ENCODE assay signal across 8 cellular contexts in the genomic region with DNA sequence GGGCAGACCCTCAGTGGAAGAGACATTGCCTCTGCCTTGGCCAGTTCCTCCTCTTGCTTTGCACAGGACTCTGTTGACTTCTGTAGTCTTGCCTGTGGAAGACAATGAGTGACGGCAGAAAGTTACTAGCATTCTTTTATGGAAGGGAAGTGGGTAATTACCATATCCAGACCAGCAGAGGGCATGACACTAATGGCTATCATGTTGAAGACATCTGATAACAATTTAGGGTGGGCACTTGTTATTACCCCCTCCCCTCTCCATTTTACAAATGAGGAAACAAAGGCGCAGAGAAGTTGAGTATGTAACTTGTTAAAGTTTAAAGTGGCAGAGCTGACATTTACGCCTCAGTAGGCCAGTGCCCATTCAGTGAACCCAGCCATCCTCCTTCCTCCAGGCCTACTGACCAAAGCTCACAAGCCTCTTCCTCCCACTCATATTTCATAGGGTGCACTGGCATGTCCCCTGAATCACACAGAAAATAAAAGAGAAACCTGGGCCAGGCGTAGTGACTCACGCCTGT. TPM values are rescaled to one million over a fixed set of nuclear protein-coding genes. Genes with fewer than 3 reads are reported as not detected.
A peak's percentile ranks its signal among the peaks of the same experiment; 100 is the strongest.
DNase-seq lines count a peak whose midpoint lies in the region; ATAC-seq and TF ChIP-seq lines count a peak whose summit lies in the region.

No MANE protein-coding gene starts in this region.

- no peaks in the 10 kb centered on the region for H3K9me2 ChIP-seq in MM.1S (replicated peaks; ENCODE audit: insufficient read depth, low read length)

- H3K36me3 ChIP-seq in MM.1S (replicated peaks; ENCODE audit: insufficient read depth, low read length): no peaks in the 10 kb centered on the region
- no peaks in the 10 kb centered on the region for H3K36me3 ChIP-seq in endodermal cell (ENCODE audit: control insufficient read depth, insufficient read depth, low read length)
- H3K36me3 ChIP-seq in parathyroid adenoma (ENCODE audit: control insufficient read depth, insufficient read depth, low read length): no peaks in the 10 kb centered on the region

- H3K79me2 ChIP-seq in MM.1S (ENCODE audit: low read length) (no peaks in the 10 kb centered on the region), parathyroid adenoma (no peaks in the 10 kb centered on the region)

- H3F3A ChIP-seq in MM.1S (ENCODE audit: insufficient read depth, low read length): peaks cover 5% of the 10 kb centered on the region; the same call in 1 of the 2 replicates

- no peaks in the 10 kb centered on the region for H3K27me3 Mint-ChIP-seq in endodermal cell (ENCODE audit: insufficient read depth)

- H2AFZ ChIP-seq in MM.1S (ENCODE audit: low read length): no peak overlapping the region
- no peak overlapping the region for H2AFZ ChIP-seq in parathyroid adenoma

- no peaks in the 10 kb centered on the region for H3K9me3 Mint-ChIP-seq in endodermal cell

- H3K4me3 ChIP-seq in MM.1S (ENCODE audit: low read length): no peak overlapping the region
- H3K4me3 ChIP-seq in endodermal cell (ENCODE audit: low read length): no peak overlapping the region
- no peak overlapping the region for H3K4me3 ChIP-seq in parathyroid adenoma (ENCODE audit: low read depth, low read length)

- peak overlapping the region; percentile 65 for H3K27ac Mint-ChIP-seq in endodermal cell

- no peak for ATAC-seq in HG02840 (IDR thresholded peaks at IDR 0.05; ENCODE audit: low FRiP score, unreplicated experiment)
- ATAC-seq in HG02852 (IDR thresholded peaks at IDR 0.05; ENCODE audit: unreplicated experiment): no peak

- H4K20me1 ChIP-seq in MM.1S (ENCODE audit: insufficient read depth, low read length): no peaks in the 10 kb centered on the region

- H3K9ac ChIP-seq in MM.1S (ENCODE audit: low read length): no peak overlapping the region
- H3K9ac ChIP-seq in endodermal cell (ENCODE audit: extremely low read depth, low read length, poor library complexity, severe bottlenecking): peak overlapping the region; percentile 8
- no peak overlapping the region for H3K9ac ChIP-seq in parathyroid adenoma

- H3K4me1 Mint-ChIP-seq in endodermal cell: peaks cover 33% of the 10 kb centered on the region

- H3K27me3 ChIP-seq in MM.1S (replicated peaks; ENCODE audit: insufficient read depth, low read length) (no peaks in the 10 kb centered on the region), endodermal cell (ENCODE audit: control insufficient read depth, insufficient read depth, low read length, poor library complexity, severe bottlenecking) (peaks cover under 1% of the 10 kb centered on the region), parathyroid adenoma (ENCODE audit: control insufficient read depth, insufficient read depth, low read length) (no peaks in the 10 kb centered on the region)

- no peaks in the 10 kb centered on the region for H3K36me3 Mint-ChIP-seq in endodermal cell (ENCODE audit: low read depth)

- H3K27ac ChIP-seq in MM.1S (ENCODE audit: low read length) (no peak overlapping the region), endodermal cell (ENCODE audit: low read depth, low read length) (no peak overlapping the region), parathyroid adenoma (no peak overlapping the region)

- H3K4me1 ChIP-seq in MM.1S (ENCODE audit: low read length) (peaks cover 22% of the 10 kb centered on the region), endodermal cell (ENCODE audit: control insufficient read depth, insufficient read depth, low read length) (peaks cover 19% of the 10 kb centered on the region), parathyroid adenoma (no peaks in the 10 kb centered on the region)

- no peak overlapping the region for H3K4me2 ChIP-seq in MM.1S (ENCODE audit: low read depth, low read length)
- no peak overlapping the region for H3K4me2 ChIP-seq in parathyroid adenoma (ENCODE audit: low read length)

- TF ChIP-seq CTCF in MM.1S (IDR thresholded peaks at IDR 0.05; ENCODE audit: low read length): peak; percentile 62
- peak; percentile 78 for TF ChIP-seq CTCF in endodermal cell (conservative IDR thresholded peaks at IDR 0.05)
- peak; percentile 22 for TF ChIP-seq CTCF in parathyroid adenoma (IDR thresholded peaks at IDR 0.05)

- no peak overlapping the region for H3K4me3 Mint-ChIP-seq in endodermal cell

- peak; percentile 18 for DNase-seq in DMS 273 (lab: John Stamatoyannopoulos, UW; ENCODE audit: unreplicated experiment)
- no peak for DNase-seq in DMS 273 treated with DMSO at 0.1 percent for 48 hours (lab: John Stamatoyannopoulos, UW)
- DNase-seq in MM.1S: peak; percentile 18
- peak; percentile 58 for DNase-seq in endodermal cell
- no peak for DNase-seq in stimulated activated CD8-positive, alpha-beta memory T cell treated with anti-CD3 and anti-CD28 coated beads, Interleukin-4, amount 100 ng/mL, for 48 hours

- 87 to 97% methylated on average over 3 to 4 of the region's 5 CpGs for WGBS in endodermal cell (ENCODE audit: insufficient coverage in 1 of 2, insufficient read length in 1 of 2), 2 experiments

- H3K9me3 ChIP-seq in MM.1S (replicated peaks; ENCODE audit: insufficient read depth, low read length) (no peaks in the 10 kb centered on the region), endodermal cell (ENCODE audit: control insufficient read depth, low read length) (no peaks in the 10 kb centered on the region), parathyroid adenoma (ENCODE audit: control insufficient read depth, low read length) (no peaks in the 10 kb centered on the region)

RNA-seq across cellular contexts. Expression of a gene that starts 48.2 kb away (rescaled TPM):
- 1 to 10 TPM in 1 of 2 donors, under 1 TPM in 1; 0.60 to 1.1 TPM for total RNA-seq in endodermal cell
- 3.8 TPM for polyA plus RNA-seq in endodermal cell (2013, experiment 1 of 2)
- 1.4 TPM for polyA plus RNA-seq in endodermal cell (2013, experiment 2 of 2)

Comparison
In these comparisons a context has a peak if more than half of its experiments do, and no peak if none do; other contexts are left out.
1. DNase-seq: peak in DMS 273 (single experiment), MM.1S (single experiment) and endodermal cell (single experiment); none in DMS 273 treated with DMSO at 0.1 percent for 48 hours (single experiment) and stimulated activated CD8-positive, alpha-beta memory T cell treated with anti-CD3 and anti-CD28 coated beads, Interleukin-4, amount 100 ng/mL, for 48 hours (single experiment).
2. CTCF ChIP-seq: peak in every context shown above with its lines; median percentile 78 in endodermal cell; 62 in MM.1S; 22 in parathyroid adenoma.